Comparison of ENCODE assay signal across 23 cellular contexts in genomic region chr16:89067677-89068076, GRCh38. TPM values are rescaled to one million over a fixed set of nuclear protein-coding genes. Genes with fewer than 3 reads are reported as not detected.
DNase-seq lines count a peak whose midpoint lies in the region; ATAC-seq, FAIRE-seq and TF ChIP-seq lines count a peak whose summit lies in the region.
"Had no signal": no experiment of that assay in that cellular context is flagged by ENCODE, and none has a peak within 500 bp of the region (broad histone marks: within the 10 kb centered on the region; RNA-seq: fewer than 3 reads in every experiment).

No MANE protein-coding gene starts in this region.

- peak overlapping the region; percentile 65 to 92 (median 82) for H3K4me2 ChIP-seq in BLaER1 treated with 17β-estradiol and CSF1 and Interleukin-3, amounts not matched to agents 10 nM and 100 nM
- H3K4me2 ChIP-seq in K562 (ENCODE audit: insufficient read depth, low read length): no peak overlapping the region
- H3K4me2 ChIP-seq: PC-9 had no signal

- no peak overlapping the region for H2AFZ ChIP-seq in K562 (ENCODE audit: low read depth, low read length)
- H2AFZ ChIP-seq: PC-9 had no signal

- H3K9me1 ChIP-seq in K562 (ENCODE audit: control insufficient read depth, insufficient read depth, low read length): no peaks in the 10 kb centered on the region

- no peaks in the 10 kb centered on the region for H3K9me3 ChIP-seq in BLaER1 treated with 17β-estradiol and CSF1 and Interleukin-3, amounts not matched to agents 10 nM and 100 nM (replicated peaks in 1 of 11)
- H3K9me3 ChIP-seq in K562 (replicated peaks; ENCODE audit: control insufficient read depth, insufficient read depth, low read depth, low read length) (no peaks in the 10 kb centered on the region), right lobe of liver (no peaks in the 10 kb centered on the region)
- H3K9me3 ChIP-seq: psoas muscle, SJSA1 had no signal

- FAIRE-seq in K562 (lab: Jason Lieb, UNC): no peak
- FAIRE-seq: endometrium had no signal

- BruUV-seq in K562 (replicated peaks; lab: Mats Ljungman, UMichigan): no TSS peak

- TF ChIP-seq EP300 in K562 (IDR thresholded peaks at IDR 0.05; ENCODE audit: low read length): no peak

- ATAC-seq in K562 (no peak), right lobe of liver (peak in 3 of 4 donors; percentile 9 to 36 (median 10)), HG03025 (IDR thresholded peaks at IDR 0.05; ENCODE audit: low FRiP score, unreplicated experiment) (no peak)
- ATAC-seq: psoas muscle had no signal

- DNase-seq in Jurkat, Clone E6-1 (ENCODE audit: low read depth, low spot score): peak; percentile 28
- no peak for DNase-seq in K562 (ENCODE audit: extremely low read depth in 1 of 4, low spot score in 3 of 4)
- no peak for DNase-seq in right lobe of liver
- no peak for DNase-seq in superior temporal gyrus (ENCODE audit: extremely low spot score)
- no peak for DNase-seq in NCI-H2107 treated with DMSO at 0.1 percent for 48 hours (lab: John Stamatoyannopoulos, UW; ENCODE audit: unreplicated experiment)
- no peak for DNase-seq in NCI-H2227 (lab: John Stamatoyannopoulos, UW; ENCODE audit: unreplicated experiment)
- DNase-seq: activated CD8-positive, alpha-beta memory T cell treated with anti-CD3 and anti-CD28 coated beads for 24 hours; activated naive CD8-positive, alpha-beta T cell treated with anti-CD3 and anti-CD28 coated beads for 36 hours; CD4-positive, CD25-positive, alpha-beta regulatory T cell; cortex of kidney; foreskin fibroblast; HCEC 1CT; IMR-90; kidney glomerular epithelial cell; midbrain; NCI-H2029 treated with DMSO at 0.1 percent for 48 hours; psoas muscle; T-helper 2 cell had no signal

- intact Hi-C loops in K562 (cut with micrococcal nuclease) (no loop called here), right lobe of liver (cut with DNase I) (loop anchor here in 1 of 2 donors (10.0 kb wide), 1 partner anchor 153 kb away; no protein-coding TSS in a partner anchor)

- POLR2A ChIA-PET in K562 (lab: Yijun Ruan, JAX): interaction anchor here (0.5 to 0.9 kb wide), 2 partner anchors 10 to 210 kb away, joined by 3 to 4 read pairs; no protein-coding TSS in a partner anchor

- peaks cover 0 to 15% (median 0%) of the 10 kb centered on the region in 11 experiments; a peak in 4 of 22 replicates for H3K27me3 ChIP-seq in BLaER1 treated with 17β-estradiol and CSF1 and Interleukin-3, amounts not matched to agents 10 nM and 100 nM
- H3K27me3 ChIP-seq in K562 (ENCODE audit: control insufficient read depth in 2 of 2, insufficient read depth in 2 of 2, low read length in 2 of 2): peaks cover 8 to 40% of the 10 kb centered on the region in 2 experiments; a peak in 4 of 5 replicates
- H3K27me3 ChIP-seq in right lobe of liver: no peaks in the 10 kb centered on the region

- no peak for TF ChIP-seq POLR2A in K562 (conservative IDR thresholded peaks at IDR 0.05)
- TF ChIP-seq POLR2A in right lobe of liver (IDR thresholded peaks at IDR 0.05): no peak

- H3K4me1 ChIP-seq in BLaER1 treated with 17β-estradiol and CSF1 and Interleukin-3, amounts not matched to agents 10 nM and 100 nM: peaks cover 33 to 55% (median 52%) of the 10 kb centered on the region in 10 experiments
- H3K4me1 ChIP-seq in K562 (replicated peaks in 1 of 2; ENCODE audit: control insufficient read depth in 2 of 2, insufficient read depth in 2 of 2, low read length in 2 of 2) (peaks cover 0 to 69% of the 10 kb centered on the region in 2 experiments; a peak in 3 of 5 replicates), right lobe of liver (no peaks in the 10 kb centered on the region)
- H3K4me1 ChIP-seq: psoas muscle, SJSA1 had no signal

- no peak overlapping the region; a peak in 1 of 20 replicates for H3K4me3 ChIP-seq in BLaER1 treated with 17β-estradiol and CSF1 and Interleukin-3, amounts not matched to agents 10 nM and 100 nM
- H3K4me3 ChIP-seq in Jurkat, Clone E6-1 (ENCODE audit: low read length): no peak overlapping the region
- H3K4me3 ChIP-seq in K562: no peak overlapping the region
- no peak overlapping the region for H3K4me3 ChIP-seq in right lobe of liver
- H3K4me3 ChIP-seq: PC-9, psoas muscle, SJSA1 had no signal

- H3K36me3 ChIP-seq in BLaER1 treated with 17β-estradiol and CSF1 and Interleukin-3, amounts not matched to agents 10 nM and 100 nM: no peaks in the 10 kb centered on the region
- H3K36me3 ChIP-seq in K562 (ENCODE audit: control insufficient read depth, insufficient read depth, low read length) (no peaks in the 10 kb centered on the region), right lobe of liver (no peaks in the 10 kb centered on the region)
- H3K36me3 ChIP-seq: SJSA1 had no signal

- CTCF ChIA-PET in K562 (lab: Yijun Ruan, JAX; ENCODE audit: low intra/inter-chr PET ratio): no interaction called here

- TF ChIP-seq RAD21 in K562 (CRISPR knock-in tag; conservative IDR thresholded peaks at IDR 0.05 in 1 of 2, IDR thresholded peaks at IDR 0.05 in 1 of 2): no peak

- WGBS in K562 (ENCODE audit: insufficient coverage, low coverage, missing lambda C conversion rate): 6% methylated on average over 10 of the region's 10 CpGs
- WGBS in right lobe of liver (ENCODE audit: insufficient coverage, low coverage, low lambda C conversion rate, missing lambda C conversion rate): 33% methylated on average over 1 of the region's 10 CpGs

- no peak overlapping the region; a peak in 1 of 22 replicates for H3K27ac ChIP-seq in BLaER1 treated with 17β-estradiol and CSF1 and Interleukin-3, amounts not matched to agents 10 nM and 100 nM
- no peak overlapping the region for H3K27ac ChIP-seq in K562 (ENCODE audit: extremely low read depth, low read depth, low read length)
- no peak overlapping the region for H3K27ac ChIP-seq in right lobe of liver
- H3K27ac ChIP-seq: PC-9, psoas muscle, SJSA1 had no signal

- in situ Hi-C loops in K562 (cut with MboI): no loop called here

- H3K9ac ChIP-seq in BLaER1 treated with 17β-estradiol and CSF1 and Interleukin-3, amounts not matched to agents 10 nM and 100 nM: peak overlapping the region in 3 of 11 experiments; percentile 15 to 28 (median 15); a peak in 2 of 22 replicates
- H3K9ac ChIP-seq in K562 (ENCODE audit: insufficient read depth in 1 of 2, low read depth in 2 of 2, low read length in 2 of 2): no peak overlapping the region

- TF ChIP-seq CTCF in K562 (IDR thresholded peaks at IDR 0.05 in 2 of 3, conservative IDR thresholded peaks at IDR 0.05 in 1 of 3; ENCODE audit: insufficient read depth in 2 of 3, low read depth in 1 of 3, low read length in 3 of 3): no peak
- TF ChIP-seq CTCF in right lobe of liver (IDR thresholded peaks at IDR 0.05): no peak

- 0 out of 22 replicates have a peak, but pooled peaks cover 0 to 5% (median 0%) of the 10 kb centered on the region in 11 experiments for H4K20me1 ChIP-seq in BLaER1 treated with 17β-estradiol and CSF1 and Interleukin-3, amounts not matched to agents 10 nM and 100 nM
- H4K20me1 ChIP-seq in K562 (replicated peaks; ENCODE audit: control insufficient read depth, insufficient read depth, low read length): no peaks in the 10 kb centered on the region

- no peaks in the 10 kb centered on the region for H3K79me2 ChIP-seq in K562 (ENCODE audit: control insufficient read depth, insufficient read depth, low read length)

TF ChIP-seq in K562, 482 proteins besides CTCF, POLR2A, EP300 and RAD21:
- peak; percentile 75 to 79 for TF ChIP-seq NRF1 (conservative IDR thresholded peaks at IDR 0.05 in 1 of 2, IDR thresholded peaks at IDR 0.05 in 1 of 2)
- no peak for TF ChIP-seq THRA (IDR thresholded peaks at IDR 0.05)

RNA-seq across cellular contexts. Expression of gene ACSF3, which starts 26.0 kb away (rescaled TPM):
- 393 TPM for polyA plus RNA-seq in Jurkat, Clone E6-1 (2012; ENCODE audit: insufficient read depth, insufficient read length)
- 55.6 and 73.7 TPM in 2 replicates for total RNA-seq in K562 (2011; cell fraction: chromatin; rRNA removed; ENCODE audit: low replicate concordance)
- 44.2 and 45.9 TPM in 2 replicates for total RNA-seq in K562 (2011; cell fraction: nucleolus; rRNA removed)
- 35.3 and 39.0 TPM in 2 replicates for total RNA-seq in K562 (2011; cell fraction: nucleoplasm; rRNA removed)
- 28.5 and 37.0 TPM in 2 replicates for total RNA-seq in K562 (2014; rRNA removed)
- total RNA-seq in K562 (2014; rRNA removed; fragmentation: Illumina TruSeq; extraction: Trizol): 14.0 and 14.6 TPM in 2 replicates
- 14.5 and 16.9 TPM in 2 replicates for total RNA-seq in K562 (2015; rRNA removed; fragmentation: Illumina TruSeq; extraction: Trizol)
- total RNA-seq in K562 (2021): 31.7 and 32.8 TPM in 2 replicates
- polyA plus RNA-seq in K562 (2011; rRNA removed): 14.9 and 15.9 TPM in 2 replicates
- polyA plus RNA-seq in K562 (2011; cell fraction: cytosol; rRNA removed): 12.9 and 34.5 TPM in 2 replicates
- 22.1 and 40.2 TPM in 2 replicates for polyA plus RNA-seq in K562 (2011; cell fraction: nucleus; rRNA removed)
- 16.9 and 29.2 TPM in 2 replicates for polyA plus RNA-seq in K562 (2012)
- polyA plus RNA-seq in K562 (2014; fragmentation: Illumina TruSeq; extraction: Trizol): 14.7 and 21.0 TPM in 2 replicates
- polyA plus RNA-seq in K562 (2014; fragmentation: Nextera tagmentation; extraction: Ambion mirVana): 1 to 10 TPM in 1 of 2 experiments, under 1 TPM in 1; 0.77 to 1.9 TPM
- 27.3 and 29.8 TPM in 2 replicates for polyA plus RNA-seq in K562 (2014; rRNA removed)
- polyA minus RNA-seq in K562 (2011; rRNA and poly(A)+ RNA removed): 16.2 and 17.6 TPM in 2 replicates
- 40.6 and 53.1 TPM in 2 replicates for polyA minus RNA-seq in K562 (2011; cell fraction: cytosol; rRNA and poly(A)+ RNA removed)
- 21.0 and 22.3 TPM in 2 replicates for polyA minus RNA-seq in K562 (2011; cell fraction: nucleus; rRNA and poly(A)+ RNA removed)
- total RNA-seq in right lobe of liver: 10 to 100 TPM; 20.2 to 33.6 (median 29.4) TPM

Comparison
In these comparisons a context has a peak if more than half of its experiments do, and no peak if none do; other contexts are left out.
1. ATAC-seq: peak in right lobe of liver (3 of 4); none in K562 (single experiment) and HG03025 (single experiment).